In the genomic region with DNA sequence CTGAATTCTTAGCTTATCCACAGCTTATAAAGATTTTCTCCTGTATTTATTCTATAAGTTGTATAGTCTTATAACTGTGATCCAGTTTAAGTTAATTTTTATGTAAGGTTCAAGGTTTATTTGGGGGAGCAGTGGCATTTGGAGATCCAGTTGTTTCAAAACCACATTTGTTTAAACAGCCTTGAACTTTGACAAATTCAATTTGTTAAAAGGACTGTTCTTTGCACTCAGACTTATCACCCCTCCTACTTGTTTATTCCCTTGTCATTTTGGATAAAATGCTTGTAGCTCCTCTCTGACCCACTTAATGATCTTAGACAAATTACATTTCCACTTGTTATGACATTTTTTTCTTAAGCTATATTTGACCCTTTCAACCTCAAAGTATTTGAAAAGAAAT, we compare ENCODE assay signal across 1 cellular context.
TF ChIP-seq lines count a peak whose summit lies in the region.

No MANE protein-coding gene starts in this region.

TF ChIP-seq in HepG2, 621 proteins besides CTCF, POLR2A, EP300 and RAD21 (continued from another document and continues in another):
- TF ChIP-seq PRDM10 (CRISPR knock-in tag; IDR thresholded peaks at IDR 0.05; ENCODE audit: low read depth) (no peak), HNRNPLL (IDR thresholded peaks at IDR 0.05; ENCODE audit: low read depth, low read length, poor library complexity, severe bottlenecking) (no peak), ZBTB7B (CRISPR knock-in tag; IDR thresholded peaks at IDR 0.05) (no peak), THAP9 (CRISPR knock-in tag; IDR thresholded peaks at IDR 0.05; ENCODE audit: borderline replicate concordance) (no peak), AFF4 (CRISPR knock-in tag; IDR thresholded peaks at IDR 0.05) (no peak), RNF2 (conservative IDR thresholded peaks at IDR 0.05; ENCODE audit: low read depth) (no peak), RBFOX2 (IDR thresholded peaks at IDR 0.05; ENCODE audit: low read depth, low read length) (no peak), HMGXB4 (CRISPR knock-in tag; IDR thresholded peaks at IDR 0.05; ENCODE audit: borderline replicate concordance in 1 of 2, low read depth in 1 of 2) (no peak), SP140L (CRISPR knock-in tag; IDR thresholded peaks at IDR 0.05; ENCODE audit: borderline replicate concordance) (no peak), ZNF614 (CRISPR knock-in tag; IDR thresholded peaks at IDR 0.05; ENCODE audit: borderline replicate concordance) (no peak), ZNF879 (CRISPR knock-in tag; IDR thresholded peaks at IDR 0.05) (no peak), TEAD3 (CRISPR knock-in tag; optimal IDR thresholded peaks at IDR 0.05; ENCODE audit: borderline replicate concordance) (peak; percentile 32), ZBTB20 (CRISPR knock-in tag; IDR thresholded peaks at IDR 0.05; ENCODE audit: borderline replicate concordance, low read depth) (no peak), HNRNPUL1 (IDR thresholded peaks at IDR 0.05; ENCODE audit: low read depth, low read length) (no peak), MED13 (CRISPR knock-in tag; IDR thresholded peaks at IDR 0.05) (no peak), ZNF766 (CRISPR knock-in tag; IDR thresholded peaks at IDR 0.05; ENCODE audit: borderline replicate concordance) (no peak), FOXO4 (CRISPR knock-in tag; conservative IDR thresholded peaks at IDR 0.05) (no peak), ZNF280B (CRISPR knock-in tag; IDR thresholded peaks at IDR 0.05; ENCODE audit: borderline replicate concordance) (no peak)
- TF ChIP-seq, protein P1, sequence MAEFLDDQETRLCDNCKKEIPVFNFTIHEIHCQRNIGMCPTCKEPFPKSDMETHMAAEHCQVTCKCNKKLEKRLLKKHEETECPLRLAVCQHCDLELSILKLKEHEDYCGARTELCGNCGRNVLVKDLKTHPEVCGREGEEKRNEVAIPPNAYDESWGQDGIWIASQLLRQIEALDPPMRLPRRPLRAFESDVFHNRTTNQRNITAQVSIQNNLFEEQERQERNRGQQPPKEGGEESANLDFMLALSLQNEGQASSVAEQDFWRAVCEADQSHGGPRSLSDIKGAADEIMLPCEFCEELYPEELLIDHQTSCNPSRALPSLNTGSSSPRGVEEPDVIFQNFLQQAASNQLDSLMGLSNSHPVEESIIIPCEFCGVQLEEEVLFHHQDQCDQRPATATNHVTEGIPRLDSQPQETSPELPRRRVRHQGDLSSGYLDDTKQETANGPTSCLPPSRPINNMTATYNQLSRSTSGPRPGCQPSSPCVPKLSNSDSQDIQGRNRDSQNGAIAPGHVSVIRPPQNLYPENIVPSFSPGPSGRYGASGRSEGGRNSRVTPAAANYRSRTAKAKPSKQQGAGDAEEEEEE (CRISPR knock-in tag; IDR thresholded peaks at IDR 0.05; ENCODE audit: borderline replicate concordance): no peak
- TF ChIP-seq, protein P2, sequence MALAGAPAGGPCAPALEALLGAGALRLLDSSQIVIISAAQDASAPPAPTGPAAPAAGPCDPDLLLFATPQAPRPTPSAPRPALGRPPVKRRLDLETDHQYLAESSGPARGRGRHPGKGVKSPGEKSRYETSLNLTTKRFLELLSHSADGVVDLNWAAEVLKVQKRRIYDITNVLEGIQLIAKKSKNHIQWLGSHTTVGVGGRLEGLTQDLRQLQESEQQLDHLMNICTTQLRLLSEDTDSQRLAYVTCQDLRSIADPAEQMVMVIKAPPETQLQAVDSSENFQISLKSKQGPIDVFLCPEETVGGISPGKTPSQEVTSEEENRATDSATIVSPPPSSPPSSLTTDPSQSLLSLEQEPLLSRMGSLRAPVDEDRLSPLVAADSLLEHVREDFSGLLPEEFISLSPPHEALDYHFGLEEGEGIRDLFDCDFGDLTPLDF (CRISPR knock-in tag; IDR thresholded peaks at IDR 0.05): no peak
- TF ChIP-seq, protein P3, sequence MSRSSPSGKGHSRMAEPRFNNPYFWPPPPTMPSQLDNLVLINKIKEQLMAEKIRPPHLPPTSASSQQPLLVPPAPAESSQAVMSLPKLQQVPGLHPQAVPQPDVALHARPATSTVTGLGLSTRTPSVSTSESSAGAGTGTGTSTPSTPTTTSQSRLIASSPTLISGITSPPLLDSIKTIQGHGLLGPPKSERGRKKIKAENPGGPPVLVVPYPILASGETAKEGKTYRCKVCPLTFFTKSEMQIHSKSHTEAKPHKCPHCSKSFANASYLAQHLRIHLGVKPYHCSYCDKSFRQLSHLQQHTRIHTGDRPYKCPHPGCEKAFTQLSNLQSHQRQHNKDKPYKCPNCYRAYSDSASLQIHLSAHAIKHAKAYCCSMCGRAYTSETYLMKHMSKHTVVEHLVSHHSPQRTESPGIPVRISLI (CRISPR knock-in tag; IDR thresholded peaks at IDR 0.05; ENCODE audit: borderline replicate concordance): no peak
- TF ChIP-seq, protein P4, sequence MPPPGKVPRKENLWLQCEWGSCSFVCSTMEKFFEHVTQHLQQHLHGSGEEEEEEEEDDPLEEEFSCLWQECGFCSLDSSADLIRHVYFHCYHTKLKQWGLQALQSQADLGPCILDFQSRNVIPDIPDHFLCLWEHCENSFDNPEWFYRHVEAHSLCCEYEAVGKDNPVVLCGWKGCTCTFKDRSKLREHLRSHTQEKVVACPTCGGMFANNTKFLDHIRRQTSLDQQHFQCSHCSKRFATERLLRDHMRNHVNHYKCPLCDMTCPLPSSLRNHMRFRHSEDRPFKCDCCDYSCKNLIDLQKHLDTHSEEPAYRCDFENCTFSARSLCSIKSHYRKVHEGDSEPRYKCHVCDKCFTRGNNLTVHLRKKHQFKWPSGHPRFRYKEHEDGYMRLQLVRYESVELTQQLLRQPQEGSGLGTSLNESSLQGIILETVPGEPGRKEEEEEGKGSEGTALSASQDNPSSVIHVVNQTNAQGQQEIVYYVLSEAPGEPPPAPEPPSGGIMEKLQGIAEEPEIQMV (CRISPR knock-in tag; IDR thresholded peaks at IDR 0.05; ENCODE audit: low read depth): no peak
